ENCODE assay signal across 9 cellular contexts in the genomic region with DNA sequence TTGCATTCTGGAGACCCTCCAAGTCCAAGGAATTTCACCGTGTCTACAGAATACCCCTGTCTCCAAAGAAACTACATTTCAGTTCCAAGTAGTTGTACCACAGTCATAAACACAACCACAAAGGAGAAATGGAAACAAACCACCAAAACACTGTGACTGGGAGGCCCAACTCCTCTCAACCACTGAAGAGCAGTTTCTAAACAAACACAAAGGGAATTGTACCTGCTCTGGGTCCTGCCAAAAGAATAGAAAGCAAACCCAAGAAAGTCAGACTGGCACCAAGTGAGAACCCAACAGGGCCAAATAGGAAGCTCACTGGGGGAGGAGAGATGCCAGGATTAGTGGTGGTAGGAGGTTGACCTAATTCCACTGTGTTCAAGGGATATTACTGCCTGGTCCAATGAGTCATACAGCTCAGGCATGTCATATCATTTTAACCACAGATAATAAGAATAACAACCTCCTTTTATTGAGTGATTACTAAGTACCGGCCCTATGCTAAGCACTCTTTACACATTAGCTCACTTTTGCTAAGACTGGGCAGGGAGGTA.
A peak's percentile ranks its signal among the peaks of the same experiment; 100 is the strongest.
DNase-seq lines count a peak whose midpoint lies in the region; ATAC-seq and TF ChIP-seq lines count a peak whose summit lies in the region.
"Had no signal": no experiment of that assay in that cellular context is flagged by ENCODE, and none has a peak within 500 bp of the region (broad histone marks: within the 10 kb centered on the region; RNA-seq: fewer than 3 reads in every experiment).

No MANE protein-coding gene starts in this region.

- H2BK15ac ChIP-seq in IMR-90 (ENCODE audit: low read depth, low read length), result no peak overlapping the region

- H3K23ac ChIP-seq in IMR-90 (ENCODE audit: low read depth, low read length), result no peak overlapping the region

- no TSS peak for BruUV-seq in IMR-90 (replicated peaks; lab: Mats Ljungman, UMichigan)

- DNase-seq in Daoy (ENCODE audit: low read depth), result peak; percentile 91
- peak; percentile 87 for DNase-seq in IMR-90
- no peak for DNase-seq in activated naive CD4-positive, alpha-beta T cell treated with anti-CD3 and anti-CD28 coated beads, Interleukin-2, amount 10 ng/mL, durations not matched to agents 7 days and 5 days
- DNase-seq in lower lobe of right lung, result no peak
- no peak for DNase-seq in amygdala (lab: John Stamatoyannopoulos, UW)
- no peak for DNase-seq in NCI-H748 (lab: John Stamatoyannopoulos, UW; ENCODE audit: unreplicated experiment)
- no peak for DNase-seq in GOT3 (lab: John Stamatoyannopoulos, UW)
- DNase-seq: naive thymus-derived CD8-positive, alpha-beta T cell had no signal

- H4K91ac ChIP-seq in IMR-90 (ENCODE audit: insufficient read depth, low read depth, low read length), result no peak overlapping the region

- no peak overlapping the region for H3K4me3 ChIP-seq in IMR-90 (ENCODE audit: insufficient read depth, low read depth, low read length)
- no peak overlapping the region for H3K4me3 ChIP-seq in lower lobe of right lung

- CTCF ChIA-PET in IMR-90 (lab: Yijun Ruan, JAX), result no interaction called here
- CTCF ChIA-PET in activated naive CD4-positive, alpha-beta T cell treated with anti-CD3 and anti-CD28 coated beads, Interleukin-2, amount 10 ng/mL, durations not matched to agents 7 days and 5 days (lab: Charles Lee), result interaction anchor here (1.0 to 2.0 kb wide), 3 partner anchors 91 to 296 kb away, joined by 3 to 6 read pairs (median 4); no protein-coding TSS in a partner anchor

- dilution Hi-C loops in IMR-90 (cut with HindIII; ENCODE audit: low sequenced_read_pairs, unreplicated experiment), result no loop called here

- H2BK5ac ChIP-seq in IMR-90 (ENCODE audit: low read depth, low read length, poor library complexity, severe bottlenecking), result no peak overlapping the region

- H4K8ac ChIP-seq in IMR-90 (ENCODE audit: low read depth in 2 of 2, low read length in 2 of 2), result no peak overlapping the region

- no peak overlapping the region for H2AFZ ChIP-seq in IMR-90 (replicated peaks; ENCODE audit: low read length, poor library complexity)

- H3K9ac ChIP-seq in IMR-90 (ENCODE audit: low read depth, low read length), result no peak overlapping the region

- peak; percentile 9; the same call in 1 of the 2 replicates for TF ChIP-seq RAD21 in IMR-90 (IDR thresholded peaks at IDR 0.05; ENCODE audit: low read length)

- H3K9me3 ChIP-seq in IMR-90 (ENCODE audit: control insufficient read depth, insufficient read depth, low read length) (no peaks in the 10 kb centered on the region), lower lobe of right lung (no peaks in the 10 kb centered on the region)

- TF ChIP-seq CTCF in IMR-90 (conservative IDR thresholded peaks at IDR 0.05; ENCODE audit: low read depth, low read length), result no peak
- TF ChIP-seq CTCF in lower lobe of right lung (IDR thresholded peaks at IDR 0.05), result no peak

- H3K4me2 ChIP-seq in IMR-90 (ENCODE audit: low read depth, low read length), result no peak overlapping the region; the same call in 1 of the 2 replicates

- peaks cover 30% of the 10 kb centered on the region for H3K4me1 Mint-ChIP-seq in activated naive CD4-positive, alpha-beta T cell treated with anti-CD3 and anti-CD28 coated beads, Interleukin-2, amount 10 ng/mL, durations not matched to agents 7 days and 5 days

- peaks cover 15% of the 10 kb centered on the region; the same call in 1 of the 2 replicates for H4K20me1 ChIP-seq in IMR-90 (ENCODE audit: insufficient read depth, low read length)

- H3K4me3 Mint-ChIP-seq in activated naive CD4-positive, alpha-beta T cell treated with anti-CD3 and anti-CD28 coated beads, Interleukin-2, amount 10 ng/mL, durations not matched to agents 7 days and 5 days, result no peak overlapping the region

- POLR2A ChIA-PET in IMR-90 (lab: Charles Lee; ENCODE audit: unreplicated experiment), result no interaction called here

- H3K4me1 ChIP-seq in IMR-90 (ENCODE audit: control insufficient read depth, insufficient read depth, low read length) (peaks cover 12% of the 10 kb centered on the region), lower lobe of right lung (peaks cover 29% of the 10 kb centered on the region)

- H4K5ac ChIP-seq in IMR-90 (ENCODE audit: low read depth, low read length), result no peak overlapping the region

- no peak overlapping the region for H2AK5ac ChIP-seq in IMR-90 (ENCODE audit: low read depth, low read length)

- TF ChIP-seq POLR2A in IMR-90 (IDR thresholded peaks at IDR 0.05; ENCODE audit: low read depth, low read length), result no peak

- no peaks in the 10 kb centered on the region for H3K79me1 ChIP-seq in IMR-90 (ENCODE audit: low read depth in 1 of 2, low read length in 2 of 2)

- H3K18ac ChIP-seq in IMR-90 (ENCODE audit: low read depth, low read length), result no peak overlapping the region

- ATAC-seq in IMR-90 (ENCODE audit: low read depth) (peak; percentile 90), lower lobe of right lung (peak; percentile 49 to 63), GM19324 (IDR thresholded peaks at IDR 0.05; ENCODE audit: low FRiP score, unreplicated experiment) (no peak)
- ATAC-seq: naive thymus-derived CD8-positive, alpha-beta T cell had no signal

- H3K27ac ChIP-seq in IMR-90 (ENCODE audit: insufficient read depth, low read length) (no peak overlapping the region), lower lobe of right lung (no peak overlapping the region)

- H2BK20ac ChIP-seq in IMR-90 (ENCODE audit: low read depth, low read length), result no peak overlapping the region

- no peak overlapping the region for H3K56ac ChIP-seq in IMR-90 (ENCODE audit: extremely low read depth, insufficient read depth, low read length)

- H3K27me3 ChIP-seq in IMR-90 (ENCODE audit: control insufficient read depth, insufficient read depth, low read length) (no peaks in the 10 kb centered on the region), lower lobe of right lung (ENCODE audit: low read depth) (no peaks in the 10 kb centered on the region)

- H3K36me3 Mint-ChIP-seq in activated naive CD4-positive, alpha-beta T cell treated with anti-CD3 and anti-CD28 coated beads, Interleukin-2, amount 10 ng/mL, durations not matched to agents 7 days and 5 days, result peaks cover 6% of the 10 kb centered on the region
- H3K36me3 Mint-ChIP-seq: naive thymus-derived CD8-positive, alpha-beta T cell had no signal

- H3K27ac Mint-ChIP-seq in activated naive CD4-positive, alpha-beta T cell treated with anti-CD3 and anti-CD28 coated beads, Interleukin-2, amount 10 ng/mL, durations not matched to agents 7 days and 5 days, result peak overlapping the region; percentile 84

- peaks cover 17% of the 10 kb centered on the region for H3K9me1 ChIP-seq in IMR-90 (ENCODE audit: insufficient read depth, low read length)

- H3K36me3 ChIP-seq in IMR-90 (ENCODE audit: control insufficient read depth, insufficient read depth, low read length) (no peaks in the 10 kb centered on the region), lower lobe of right lung (no peaks in the 10 kb centered on the region)

- H3K9me3 Mint-ChIP-seq in activated naive CD4-positive, alpha-beta T cell treated with anti-CD3 and anti-CD28 coated beads, Interleukin-2, amount 10 ng/mL, durations not matched to agents 7 days and 5 days, result no peaks in the 10 kb centered on the region
- H3K9me3 Mint-ChIP-seq: naive thymus-derived CD8-positive, alpha-beta T cell had no signal

- H3K14ac ChIP-seq in IMR-90 (replicated peaks; ENCODE audit: low read depth, low read length), result no peak overlapping the region

- in situ Hi-C loops in IMR-90 (cut with MboI; ENCODE audit: low sequenced_read_pairs), result no loop called here

- intact Hi-C loops in IMR-90 (cut with micrococcal nuclease) (loop anchor here (5.0 kb wide), 1 partner anchor 39 kb away; no protein-coding TSS in a partner anchor), lower lobe of right lung (cut with DNase I) (no loop called here)

- no peak overlapping the region for H2AK9ac ChIP-seq in IMR-90 (replicated peaks; ENCODE audit: low read depth, low read length, poor library complexity)

- no peak overlapping the region for H2BK120ac ChIP-seq in IMR-90 (ENCODE audit: low read depth, low read length)

- no peaks in the 10 kb centered on the region for H3K27me3 Mint-ChIP-seq in activated naive CD4-positive, alpha-beta T cell treated with anti-CD3 and anti-CD28 coated beads, Interleukin-2, amount 10 ng/mL, durations not matched to agents 7 days and 5 days
- H3K27me3 Mint-ChIP-seq: naive thymus-derived CD8-positive, alpha-beta T cell had no signal

- no peak overlapping the region for H3K4ac ChIP-seq in IMR-90 (ENCODE audit: low read depth, low read length)

- no CpG with 5 or more reads among the region's 2 CpGs for WGBS in IMR-90 (ENCODE audit: extremely low coverage in 2 of 2, insufficient read length in 1 of 2), 2 experiments

TF ChIP-seq in IMR-90, 13 proteins besides CTCF, POLR2A, EP300 and RAD21 (continues in another document):
- TF ChIP-seq, protein P1, sequence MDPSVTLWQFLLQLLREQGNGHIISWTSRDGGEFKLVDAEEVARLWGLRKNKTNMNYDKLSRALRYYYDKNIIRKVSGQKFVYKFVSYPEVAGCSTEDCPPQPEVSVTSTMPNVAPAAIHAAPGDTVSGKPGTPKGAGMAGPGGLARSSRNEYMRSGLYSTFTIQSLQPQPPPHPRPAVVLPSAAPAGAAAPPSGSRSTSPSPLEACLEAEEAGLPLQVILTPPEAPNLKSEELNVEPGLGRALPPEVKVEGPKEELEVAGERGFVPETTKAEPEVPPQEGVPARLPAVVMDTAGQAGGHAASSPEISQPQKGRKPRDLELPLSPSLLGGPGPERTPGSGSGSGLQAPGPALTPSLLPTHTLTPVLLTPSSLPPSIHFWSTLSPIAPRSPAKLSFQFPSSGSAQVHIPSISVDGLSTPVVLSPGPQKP (IDR thresholded peaks at IDR 0.05; ENCODE audit: borderline replicate concordance, low read depth, low read length), result no peak
- no peak for TF ChIP-seq NFE2L2 (IDR thresholded peaks at IDR 0.05; ENCODE audit: low read depth, low read length)
- TF ChIP-seq BHLHE40 (IDR thresholded peaks at IDR 0.05; ENCODE audit: low read depth, low read length), result peak; percentile 27; the same call in 1 of the 2 replicates
- peak; percentile 59; the same call in 1 of the 2 replicates for TF ChIP-seq FOS (IDR thresholded peaks at IDR 0.05; ENCODE audit: low read depth, low read length)
- no peak for TF ChIP-seq CEBPB (IDR thresholded peaks at IDR 0.05; ENCODE audit: low read depth, low read length)
- no peak for TF ChIP-seq MAZ (IDR thresholded peaks at IDR 0.05; ENCODE audit: borderline replicate concordance, low read depth, low read length)
- no peak for TF ChIP-seq CHD1 (IDR thresholded peaks at IDR 0.05; ENCODE audit: low read depth, low read length)
- no peak for TF ChIP-seq RFX5 (IDR thresholded peaks at IDR 0.05; ENCODE audit: low read depth, low read length)
- no peak for TF ChIP-seq SMC3 (IDR thresholded peaks at IDR 0.05; ENCODE audit: low read depth, low read length)
- no peak for TF ChIP-seq RCOR1 (IDR thresholded peaks at IDR 0.05; ENCODE audit: insufficient replicate concordance, low read length)
- TF ChIP-seq MXI1 (IDR thresholded peaks at IDR 0.05; ENCODE audit: borderline replicate concordance, low read depth, low read length), result no peak

Comparison
In these comparisons a context has a peak if more than half of its experiments do, and no peak if none do; other contexts are left out.
1. DNase-seq: peak in Daoy (single experiment) and IMR-90 (single experiment); none in activated naive CD4-positive, alpha-beta T cell treated with anti-CD3 and anti-CD28 coated beads, Interleukin-2, amount 10 ng/mL, durations not matched to agents 7 days and 5 days (single experiment), lower lobe of right lung (single experiment), amygdala (0 of 56), NCI-H748 (single experiment) and GOT3 (single experiment).